In the genomic region with DNA sequence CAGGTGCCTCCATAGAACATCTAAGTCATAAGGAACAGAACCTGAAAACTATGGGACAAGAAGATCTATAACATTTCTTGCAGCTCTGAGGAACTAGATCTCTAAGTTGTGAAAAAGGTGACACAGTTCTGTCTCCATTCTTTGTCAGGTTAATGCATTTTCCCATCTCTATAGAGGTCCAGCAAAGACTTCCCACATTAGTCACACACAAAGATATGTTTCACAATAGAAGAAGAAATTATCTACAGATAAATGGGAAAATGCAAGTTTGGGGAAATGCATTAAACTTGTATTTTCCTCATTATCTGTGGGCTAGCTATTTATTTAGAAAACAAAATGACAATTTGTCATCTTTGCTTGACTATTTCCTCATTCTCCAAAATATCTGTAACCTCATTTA, we compare ENCODE assay signal across 21 cellular contexts.
"Had no signal": no experiment of that assay in that cellular context is flagged by ENCODE, and none has a peak within 500 bp of the region (broad histone marks: within the 10 kb centered on the region; RNA-seq: fewer than 3 reads in every experiment).

No MANE protein-coding gene starts in this region.

- H3K9me3 Mint-ChIP-seq: activated CD4-positive, alpha-beta memory T cell treated with anti-CD3 and anti-CD28 coated beads, Interleukin-2, amount 10 ng/mL, durations not matched to agents 7 days and 5 days; activated T-cell treated with anti-CD3 and anti-CD28 coated beads, Interleukin-2, amount 50 U/mL, for 4 hours; brain; stimulated activated effector memory CD8-positive, alpha-beta T cell treated with anti-CD3 and anti-CD28 coated beads, Interleukin-12 subunit alpha, Interleukin-12 subunit beta, amount 100 ng/mL, for 72 hours; WTC11 had no signal

- H3K27me3 ChIP-seq: pancreas, sigmoid colon had no signal

- H3K9me3 ChIP-seq: left ventricle myocardium inferior, mucosa of descending colon, pancreas, sigmoid colon had no signal

- FAIRE-seq: kidney, pancreas had no signal

- ATAC-seq: activated T-cell treated with anti-CD3 and anti-CD28 coated beads, Interleukin-2, amount 50 U/mL, for 4 hours; effector memory CD8-positive, alpha-beta T cell; mucosa of descending colon; naive thymus-derived CD4-positive, alpha-beta T cell; pancreas; stimulated activated effector memory CD8-positive, alpha-beta T cell treated with anti-CD3 and anti-CD28 coated beads, Interleukin-12 subunit alpha, Interleukin-12 subunit beta, amount 100 ng/mL, for 72 hours; T-helper 17 cell; WTC11 had no signal

- H3K27ac Mint-ChIP-seq: activated CD4-positive, alpha-beta memory T cell treated with anti-CD3 and anti-CD28 coated beads, Interleukin-2, amount 10 ng/mL, durations not matched to agents 7 days and 5 days; activated naive CD4-positive, alpha-beta T cell treated with anti-CD3 and anti-CD28 coated beads, Interleukin-2, amount 50 U/mL, for 24 hours; brain; effector memory CD8-positive, alpha-beta T cell; naive thymus-derived CD4-positive, alpha-beta T cell; stimulated activated effector memory CD8-positive, alpha-beta T cell treated with anti-CD3 and anti-CD28 coated beads, Interleukin-12 subunit alpha, Interleukin-12 subunit beta, amount 100 ng/mL, for 72 hours; T-helper 17 cell; WTC11 had no signal

- DNase-seq: activated CD4-positive, alpha-beta memory T cell treated with anti-CD3 and anti-CD28 coated beads, Interleukin-2, amount 10 ng/mL, durations not matched to agents 7 days and 5 days; activated CD4-positive, alpha-beta T cell treated with anti-CD3 and anti-CD28 coated beads for 4 hours; activated effector memory CD4-positive, alpha-beta T cell treated with anti-CD3 and anti-CD28 coated beads, Interleukin-2, amount 50 U/mL, for 16 hours; activated T-cell treated with anti-CD3 and anti-CD28 coated beads, Interleukin-2, amount 50 U/mL, for 4 hours; amygdala; cerebellar nuclear complex; dermis blood vessel endothelial cell; effector memory CD8-positive, alpha-beta T cell; hippocampal formation; kidney; left ventricle myocardium inferior; mucosa of descending colon; naive thymus-derived CD4-positive, alpha-beta T cell; pancreas; sigmoid colon; T-helper 17 cell had no signal

- H3K27me3 Mint-ChIP-seq: activated CD4-positive, alpha-beta memory T cell treated with anti-CD3 and anti-CD28 coated beads, Interleukin-2, amount 10 ng/mL, durations not matched to agents 7 days and 5 days; brain had no signal

- H3K4me1 ChIP-seq: left ventricle myocardium inferior, sigmoid colon had no signal

- H3K36me3 ChIP-seq: left ventricle myocardium inferior, pancreas, sigmoid colon had no signal

- H3K36me3 Mint-ChIP-seq: activated naive CD4-positive, alpha-beta T cell treated with anti-CD3 and anti-CD28 coated beads, Interleukin-2, amount 50 U/mL, for 24 hours; brain; naive thymus-derived CD4-positive, alpha-beta T cell; stimulated activated effector memory CD8-positive, alpha-beta T cell treated with anti-CD3 and anti-CD28 coated beads, Interleukin-12 subunit alpha, Interleukin-12 subunit beta, amount 100 ng/mL, for 72 hours; WTC11 had no signal

- H3K4me1 Mint-ChIP-seq: activated CD4-positive, alpha-beta memory T cell treated with anti-CD3 and anti-CD28 coated beads, Interleukin-2, amount 10 ng/mL, durations not matched to agents 7 days and 5 days; activated naive CD4-positive, alpha-beta T cell treated with anti-CD3 and anti-CD28 coated beads, Interleukin-2, amount 50 U/mL, for 24 hours; brain; naive thymus-derived CD4-positive, alpha-beta T cell; stimulated activated effector memory CD8-positive, alpha-beta T cell treated with anti-CD3 and anti-CD28 coated beads, Interleukin-12 subunit alpha, Interleukin-12 subunit beta, amount 100 ng/mL, for 72 hours; T-helper 17 cell had no signal

- H3K27ac ChIP-seq: epithelial cell of prostate, left ventricle myocardium inferior, pancreas, sigmoid colon had no signal

- H3K4me3 Mint-ChIP-seq: activated CD4-positive, alpha-beta memory T cell treated with anti-CD3 and anti-CD28 coated beads, Interleukin-2, amount 10 ng/mL, durations not matched to agents 7 days and 5 days; activated naive CD4-positive, alpha-beta T cell treated with anti-CD3 and anti-CD28 coated beads, Interleukin-2, amount 50 U/mL, for 24 hours; activated T-cell treated with anti-CD3 and anti-CD28 coated beads, Interleukin-2, amount 50 U/mL, for 4 hours; brain; effector memory CD8-positive, alpha-beta T cell; naive thymus-derived CD4-positive, alpha-beta T cell; stimulated activated effector memory CD8-positive, alpha-beta T cell treated with anti-CD3 and anti-CD28 coated beads, Interleukin-12 subunit alpha, Interleukin-12 subunit beta, amount 100 ng/mL, for 72 hours; T-helper 17 cell; WTC11 had no signal

- H3K4me3 ChIP-seq: left ventricle myocardium inferior, mucosa of descending colon, pancreas, sigmoid colon had no signal
